12 cellular contexts compared by ENCODE assay signal in genomic region chr3:121855555-121855954, GRCh38. TPM values are rescaled to one million over a fixed set of nuclear protein-coding genes. Genes with fewer than 3 reads are reported as not detected.
DNase-seq lines count a peak whose midpoint lies in the region; ATAC-seq and TF ChIP-seq lines count a peak whose summit lies in the region.
"Had no signal": no experiment of that assay in that cellular context is flagged by ENCODE, and none has a peak within 500 bp of the region (broad histone marks: within the 10 kb centered on the region; RNA-seq: fewer than 3 reads in every experiment).

No MANE protein-coding gene starts in this region.

- WGBS in body of pancreas, 2 donors: 17 to 25% methylated on average over 5 of the region's 5 CpGs

- TF ChIP-seq POLR2A in body of pancreas (IDR thresholded peaks at IDR 0.05): no peak

- H3K27ac Mint-ChIP-seq in nephron (peak overlapping the region in 2 of 3 experiments; percentile 53 to 54), glutamatergic neuron (ENCODE audit: unreplicated experiment) (no peak overlapping the region), natural killer cell (no peak overlapping the region)
- H3K27ac Mint-ChIP-seq: activated CD4-positive, alpha-beta T cell treated with anti-CD3 and anti-CD28 coated beads, Interleukin-2, amount 10 ng/mL, durations not matched to agents 7 days and 5 days had no signal

- no peak overlapping the region for H3K27ac ChIP-seq in body of pancreas
- H3K27ac ChIP-seq: tibial nerve had no signal

- ATAC-seq in body of pancreas: peak; percentile 40
- no peak for ATAC-seq in HG03442 (IDR thresholded peaks at IDR 0.05; ENCODE audit: unreplicated experiment)
- no peak for ATAC-seq in natural killer cell

- H3K36me3 ChIP-seq in body of pancreas (replicated peaks in 1 of 2; ENCODE audit: insufficient read depth in 1 of 2, low read depth in 2 of 2): no peaks in the 10 kb centered on the region

- TF ChIP-seq CTCF in LNCaP clone FGC (IDR thresholded peaks at IDR 0.05; ENCODE audit: control insufficient read depth, extremely low read depth, insufficient read depth) (peak; percentile 56), body of pancreas (IDR thresholded peaks at IDR 0.05) (peak in 6 of 7 experiments; percentile 13 to 51 (median 37)), nephron (IDR thresholded peaks at IDR 0.05; ENCODE audit: unreplicated experiment in 3 of 3) (peak; percentile 22 to 42 (median 23)), glutamatergic neuron (IDR thresholded peaks at IDR 0.05; ENCODE audit: partially characterized antibody, unreplicated experiment) (no peak), natural killer cell (IDR thresholded peaks at IDR 0.05) (no peak)

- H3K4me3 Mint-ChIP-seq in nephron (no peak overlapping the region), glutamatergic neuron (ENCODE audit: unreplicated experiment) (no peak overlapping the region), natural killer cell (no peak overlapping the region)
- H3K4me3 Mint-ChIP-seq: activated CD4-positive, alpha-beta T cell treated with anti-CD3 and anti-CD28 coated beads, Interleukin-2, amount 10 ng/mL, durations not matched to agents 7 days and 5 days had no signal

- H3K4me3 ChIP-seq in LNCaP clone FGC (ENCODE audit: low read depth, low read length) (no peak overlapping the region), body of pancreas (no peak overlapping the region)
- H3K4me3 ChIP-seq: tibial nerve had no signal

- no peaks in the 10 kb centered on the region for H3K4me1 Mint-ChIP-seq in nephron
- no peaks in the 10 kb centered on the region for H3K4me1 Mint-ChIP-seq in glutamatergic neuron (ENCODE audit: low read depth, unreplicated experiment)
- H3K4me1 Mint-ChIP-seq in natural killer cell: no peaks in the 10 kb centered on the region
- H3K4me1 Mint-ChIP-seq: activated CD4-positive, alpha-beta T cell treated with anti-CD3 and anti-CD28 coated beads, Interleukin-2, amount 10 ng/mL, durations not matched to agents 7 days and 5 days had no signal

- H3K36me3 Mint-ChIP-seq in nephron (ENCODE audit: low read depth): peaks cover 12% of the 10 kb centered on the region
- no peaks in the 10 kb centered on the region for H3K36me3 Mint-ChIP-seq in glutamatergic neuron (ENCODE audit: unreplicated experiment)
- H3K36me3 Mint-ChIP-seq in natural killer cell: no peaks in the 10 kb centered on the region

- DNase-seq in NCI-H1417 (lab: John Stamatoyannopoulos, UW) (peak in 2 of 3 experiments; percentile 19 to 22), NCI-H1417 treated with DMSO at 0.1 percent for 48 hours (lab: John Stamatoyannopoulos, UW) (no peak), LNCaP clone FGC (ENCODE audit: low read depth) (no peak), body of pancreas (no peak), glutamatergic neuron (no peak), natural killer cell (no peak)
- DNase-seq: activated CD4-positive, alpha-beta T cell treated with anti-CD3 and anti-CD28 coated beads, Interleukin-2, amount 10 ng/mL, durations not matched to agents 7 days and 5 days; islet precursor cell; NCI-H2081 treated with DMSO at 0.1 percent for 48 hours had no signal

- peaks cover 2% of the 10 kb centered on the region for H3K9me3 Mint-ChIP-seq in nephron
- H3K9me3 Mint-ChIP-seq in glutamatergic neuron (ENCODE audit: unreplicated experiment): no peaks in the 10 kb centered on the region
- no peaks in the 10 kb centered on the region for H3K9me3 Mint-ChIP-seq in natural killer cell
- H3K9me3 Mint-ChIP-seq: activated CD4-positive, alpha-beta T cell treated with anti-CD3 and anti-CD28 coated beads, Interleukin-2, amount 10 ng/mL, durations not matched to agents 7 days and 5 days had no signal

- H3K27me3 Mint-ChIP-seq in nephron (ENCODE audit: low read depth) (no peaks in the 10 kb centered on the region), glutamatergic neuron (ENCODE audit: unreplicated experiment) (no peaks in the 10 kb centered on the region), natural killer cell (ENCODE audit: low read depth in 2 of 2) (no peaks in the 10 kb centered on the region)
- H3K27me3 Mint-ChIP-seq: activated CD4-positive, alpha-beta T cell treated with anti-CD3 and anti-CD28 coated beads, Interleukin-2, amount 10 ng/mL, durations not matched to agents 7 days and 5 days had no signal

- H3K27me3 ChIP-seq in body of pancreas: no peaks in the 10 kb centered on the region
- H3K27me3 ChIP-seq: tibial nerve had no signal

- intact Hi-C loops in body of pancreas (cut with DNase I): no loop called here
- intact Hi-C loops in natural killer cell (cut with micrococcal nuclease): no loop called here

- H3K4me1 ChIP-seq in body of pancreas: no peaks in the 10 kb centered on the region
- H3K4me1 ChIP-seq: tibial nerve had no signal

- H3K9me3 ChIP-seq in body of pancreas: no peaks in the 10 kb centered on the region
- H3K9me3 ChIP-seq: tibial nerve had no signal

RNA-seq across cellular contexts. Expression of gene EAF2, which starts 20.5 kb away (rescaled TPM):
- total RNA-seq in body of pancreas: 10 to 100 TPM in 1 of 2 donors, 1 to 10 TPM in 1; 2.9 to 16.8 TPM
- total RNA-seq in glutamatergic neuron (ENCODE audit: unreplicated experiment): 1.4 TPM
- total RNA-seq in natural killer cell: 1 to 10 TPM; 5.1 to 7.4 (median 5.4) TPM

RNA-seq across cellular contexts. Expression of gene IQCB1, which starts 20.7 kb away (rescaled TPM):
- 10 to 100 TPM; 12.5 to 30.9 TPM for total RNA-seq in body of pancreas
- total RNA-seq in glutamatergic neuron (ENCODE audit: unreplicated experiment): 8.5 TPM
- total RNA-seq in natural killer cell: 10 to 100 TPM; 42.6 to 44.3 (median 42.6) TPM

RNA-seq across cellular contexts. Expression of gene SLC15A2, which starts 38.6 kb away (rescaled TPM):
- 1 to 10 TPM; 2.3 TPM for total RNA-seq in body of pancreas
- 0.64 TPM for total RNA-seq in glutamatergic neuron (ENCODE audit: unreplicated experiment)
- total RNA-seq in natural killer cell: 1 to 10 TPM in 2 of 3 donors, under 1 TPM in 1; 0.78 to 4.4 (median 2.2) TPM

Comparison
In these comparisons a context has a peak if more than half of its experiments do, and no peak if none do; other contexts are left out.
1. DNase-seq: peak in NCI-H1417 (2 of 3); none in NCI-H1417 treated with DMSO at 0.1 percent for 48 hours (single experiment), LNCaP clone FGC (single experiment), body of pancreas (0 of 4), glutamatergic neuron (single experiment) and natural killer cell (single experiment).
2. CTCF ChIP-seq: peak in LNCaP clone FGC (single experiment), body of pancreas (6 of 7) and nephron (3 of 3); none in glutamatergic neuron (single experiment) and natural killer cell (single experiment).
3. H3K27ac Mint-ChIP-seq: peak in nephron (2 of 3); none in glutamatergic neuron (single experiment) and natural killer cell (0 of 2).